Comparison of ENCODE assay signal across 35 cellular contexts in the genomic region with DNA sequence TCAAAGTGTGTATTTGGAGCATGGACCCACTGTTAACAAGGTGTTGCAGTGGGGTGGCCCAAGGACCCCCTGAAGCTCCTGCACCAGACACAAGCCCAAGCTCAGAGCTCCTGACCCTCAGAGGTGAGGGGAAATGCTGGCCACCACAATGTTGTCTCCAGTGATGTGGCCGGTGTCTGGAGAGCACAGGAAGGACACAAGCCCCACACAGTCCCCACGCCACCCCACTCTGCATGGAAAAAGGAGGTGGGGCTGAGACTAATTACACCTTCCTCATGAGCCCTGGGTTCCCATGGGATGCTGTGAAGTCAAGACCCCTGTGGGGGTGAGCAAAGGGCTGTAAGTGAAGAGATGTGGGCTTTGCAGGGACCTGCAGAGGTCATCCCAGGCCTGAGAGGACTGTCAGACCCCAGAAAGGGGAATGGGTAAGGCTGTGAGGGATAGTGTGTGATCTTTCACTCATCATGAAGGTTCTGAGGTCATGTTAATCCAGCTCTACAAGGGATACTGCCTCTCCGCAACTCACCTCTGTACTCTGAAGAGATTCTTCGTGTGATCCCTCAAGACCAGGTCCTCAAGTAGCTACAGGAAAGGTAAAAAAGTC.
"Had no signal": no experiment of that assay in that cellular context is flagged by ENCODE, and none has a peak within 500 bp of the region (broad histone marks: within the 10 kb centered on the region; RNA-seq: fewer than 3 reads in every experiment).

No MANE protein-coding gene starts in this region.

- ATAC-seq: activated CD8-positive, alpha-beta T cell treated with anti-CD3 and anti-CD28 coated beads for 36 hours; activated naive CD4-positive, alpha-beta T cell treated with anti-CD3 and anti-CD28 coated beads, Interleukin-2, amount 50 U/mL, for 72 hours; activated T-cell treated with anti-CD3 and anti-CD28 coated beads, Interleukin-2, amount 50 U/mL, for 4 hours; activated T-cell treated with anti-CD3 and anti-CD28 coated beads, Interleukin-2, amount 50 U/mL, for 72 hours; activated T-helper 17 cell treated with anti-CD3 and anti-CD28 coated beads, Interleukin-2, amount 50 U/mL, for 72 hours had no signal

- H3K36me3 ChIP-seq: adrenal gland, ascending aorta, cardiac muscle cell had no signal

- H3K27me3 ChIP-seq: adrenal gland, ascending aorta, cardiac muscle cell had no signal

- H3K27me3 Mint-ChIP-seq: activated CD4-positive, alpha-beta T cell treated with anti-CD3 and anti-CD28 coated beads, Interleukin-2, amount 10 ng/mL, durations not matched to agents 24 days and 14 days; activated naive CD8-positive, alpha-beta T cell treated with anti-CD3 and anti-CD28 coated beads for 36 hours had no signal

- H3K27ac ChIP-seq: adrenal gland, ascending aorta, cardiac muscle cell, VCaP had no signal

- H3K9me3 ChIP-seq: ascending aorta had no signal

- DNase-seq: activated B cell treated with CpG ODN at 0.5 μM for 24 hours; activated CD4-positive, alpha-beta memory T cell treated with anti-CD3 and anti-CD28 coated beads for 36 hours; activated CD4-positive, alpha-beta T cell treated with anti-CD3 and anti-CD28 coated beads for 4 hours; activated CD4-positive, alpha-beta T cell treated with anti-CD3 and anti-CD28 coated beads, Interleukin-2, amount 10 ng/mL, durations not matched to agents 24 days and 14 days; activated CD4-positive, alpha-beta T cell treated with anti-CD3 and anti-CD28 coated beads, Interleukin-2, amount 50 U/mL, for 1 hour; activated CD4-positive, alpha-beta T cell treated with anti-CD3 and anti-CD28 coated beads, Interleukin-2, amount 50 U/mL, for 4 hours; activated CD4-positive, CD25-positive, alpha-beta regulatory T cell treated with anti-CD3 and anti-CD28 coated beads, Interleukin-2, amount 50 U/mL, for 72 hours; activated CD8-positive, alpha-beta memory T cell treated with anti-CD3 and anti-CD28 coated beads, Interleukin-2, amount 50 U/mL, for 4 hours; activated CD8-positive, alpha-beta T cell treated with anti-CD3 and anti-CD28 coated beads for 36 hours; activated effector memory CD4-positive, alpha-beta T cell treated with anti-CD3 and anti-CD28 coated beads, Interleukin-2, amount 50 U/mL, for 16 hours; activated gamma-delta T cell treated with Interleukin-2 at 50 U/mL for 16 hours; activated naive CD4-positive, alpha-beta T cell; activated naive CD4-positive, alpha-beta T cell treated with anti-CD3 and anti-CD28 coated beads for 36 hours; activated naive CD4-positive, alpha-beta T cell treated with anti-CD3 and anti-CD28 coated beads, Interleukin-2, amount 50 U/mL, for 16 hours; activated naive CD8-positive, alpha-beta T cell treated with anti-CD3 and anti-CD28 coated beads for 36 hours; activated T-cell treated with anti-CD3 and anti-CD28 coated beads for 4 hours; activated T-cell treated with anti-CD3 and anti-CD28 coated beads, Interleukin-2, amount 50 U/mL, for 1 hour; activated T-cell treated with anti-CD3 and anti-CD28 coated beads, Interleukin-2, amount 50 U/mL, for 4 hours; activated T-cell treated with anti-CD3 and anti-CD28 coated beads, Interleukin-2, amount 50 U/mL, for 72 hours; adrenal gland; amniotic stem cell; caudate nucleus; T-helper 1 cell; T-helper 2 cell; T-helper 9 cell had no signal

- H3K4me1 Mint-ChIP-seq: activated B cell treated with CpG ODN at 0.5 μM for 24 hours; activated CD4-positive, alpha-beta T cell treated with anti-CD3 and anti-CD28 coated beads, Interleukin-2, amount 10 ng/mL, durations not matched to agents 24 days and 14 days; activated naive CD8-positive, alpha-beta T cell treated with anti-CD3 and anti-CD28 coated beads for 36 hours; activated T-helper 17 cell treated with anti-CD3 and anti-CD28 coated beads, Interleukin-2, amount 50 U/mL, for 72 hours; brain; central memory CD8-positive, alpha-beta T cell had no signal

- H3K36me3 Mint-ChIP-seq: activated CD4-positive, alpha-beta memory T cell treated with anti-CD3 and anti-CD28 coated beads for 36 hours; activated naive CD4-positive, alpha-beta T cell treated with anti-CD3 and anti-CD28 coated beads, Interleukin-2, amount 50 U/mL, for 72 hours; activated naive CD8-positive, alpha-beta T cell treated with anti-CD3 and anti-CD28 coated beads for 36 hours; brain had no signal

- H3K4me3 Mint-ChIP-seq: activated B cell treated with CpG ODN at 0.5 μM for 24 hours; activated CD4-positive, alpha-beta memory T cell treated with anti-CD3 and anti-CD28 coated beads for 36 hours; activated CD4-positive, alpha-beta T cell treated with anti-CD3 and anti-CD28 coated beads, Interleukin-2, amount 10 ng/mL, durations not matched to agents 24 days and 14 days; activated CD8-positive, alpha-beta T cell treated with anti-CD3 and anti-CD28 coated beads for 36 hours; activated naive CD4-positive, alpha-beta T cell treated with anti-CD3 and anti-CD28 coated beads for 36 hours; activated naive CD8-positive, alpha-beta T cell treated with anti-CD3 and anti-CD28 coated beads for 36 hours; activated T-cell treated with anti-CD3 and anti-CD28 coated beads, Interleukin-2, amount 50 U/mL, for 4 hours; activated T-cell treated with anti-CD3 and anti-CD28 coated beads, Interleukin-2, amount 50 U/mL, for 72 hours; activated T-helper 1 cell treated with anti-CD3 and anti-CD28 coated beads, Interleukin-12 subunit alpha, Interleukin-12 subunit beta, Interleukin-2, Interleukin-4 antibody, amounts not matched to agents 30 ng/mL and 10 ng/mL and 1 ng/mL, durations not matched to agents 14 hours and 24 hours and 36 hours; activated T-helper 17 cell treated with anti-CD3 and anti-CD28 coated beads, Interleukin-2, amount 50 U/mL, for 72 hours; brain; central memory CD8-positive, alpha-beta T cell; T-helper 1 cell treated with Interleukin-12 subunit alpha and Interleukin-12 subunit beta and Interleukin-4 antibody, amounts not matched to agents 30 μg/mL and 1 μg/mL, for 36 hours; T-helper 2 cell treated with Interferon-gamma antibody and Interleukin-4, amounts not matched to agents 5 μg/mL and 100 μg/mL, for 36 hours had no signal

- H3K4me1 ChIP-seq: adrenal gland, ascending aorta had no signal

- H3K4me3 ChIP-seq: adrenal gland, ascending aorta, cardiac muscle cell had no signal

- H3K9me3 Mint-ChIP-seq: activated CD4-positive, alpha-beta T cell treated with anti-CD3 and anti-CD28 coated beads, Interleukin-2, amount 10 ng/mL, durations not matched to agents 24 days and 14 days; activated T-helper 1 cell treated with anti-CD3 and anti-CD28 coated beads, Interleukin-12 subunit alpha, Interleukin-12 subunit beta, Interleukin-2, Interleukin-4 antibody, amounts not matched to agents 30 ng/mL and 10 ng/mL and 1 ng/mL, durations not matched to agents 14 hours and 24 hours and 36 hours; T-helper 2 cell treated with Interferon-gamma antibody and Interleukin-4, amounts not matched to agents 5 μg/mL and 100 μg/mL, for 36 hours had no signal

- H3K27ac Mint-ChIP-seq: activated B cell treated with CpG ODN at 0.5 μM for 24 hours; activated CD4-positive, alpha-beta memory T cell treated with anti-CD3 and anti-CD28 coated beads for 36 hours; activated CD4-positive, alpha-beta T cell treated with anti-CD3 and anti-CD28 coated beads, Interleukin-2, amount 10 ng/mL, durations not matched to agents 24 days and 14 days; activated CD8-positive, alpha-beta T cell treated with anti-CD3 and anti-CD28 coated beads for 36 hours; activated naive CD4-positive, alpha-beta T cell treated with anti-CD3 and anti-CD28 coated beads for 36 hours; activated naive CD4-positive, alpha-beta T cell treated with anti-CD3 and anti-CD28 coated beads, Interleukin-2, amount 50 U/mL, for 72 hours; activated naive CD8-positive, alpha-beta T cell treated with anti-CD3 and anti-CD28 coated beads for 36 hours; activated T-cell treated with anti-CD3 and anti-CD28 coated beads, Interleukin-2, amount 50 U/mL, for 72 hours; activated T-helper 1 cell treated with anti-CD3 and anti-CD28 coated beads, Interleukin-12 subunit alpha, Interleukin-12 subunit beta, Interleukin-2, Interleukin-4 antibody, amounts not matched to agents 30 ng/mL and 10 ng/mL and 1 ng/mL, durations not matched to agents 14 hours and 24 hours and 36 hours; activated T-helper 17 cell treated with anti-CD3 and anti-CD28 coated beads, Interleukin-2, amount 50 U/mL, for 72 hours; brain; T-helper 1 cell treated with Interleukin-12 subunit alpha and Interleukin-12 subunit beta and Interleukin-4 antibody, amounts not matched to agents 30 μg/mL and 1 μg/mL, for 36 hours; T-helper 2 cell treated with Interferon-gamma antibody and Interleukin-4, amounts not matched to agents 5 μg/mL and 100 μg/mL, for 36 hours had no signal
